1 cellular context compared by ENCODE assay signal in genomic region chr10:124724279-124725027, GRCh38.
TF ChIP-seq lines count a peak whose summit lies in the region.

No MANE protein-coding gene starts in this region.

TF ChIP-seq in HepG2, 621 proteins besides CTCF, POLR2A, EP300 and RAD21 (continued from another document and continues in another):
- TF ChIP-seq PAXIP1 (CRISPR knock-in tag; conservative IDR thresholded peaks at IDR 0.05) (peak; percentile 21; the same call in 1 of the 2 replicates), RFX1 (IDR thresholded peaks at IDR 0.05) (no peak), CSRNP2 (CRISPR knock-in tag; conservative IDR thresholded peaks at IDR 0.05; ENCODE audit: low read depth) (no peak), ZNF709 (CRISPR knock-in tag; IDR thresholded peaks at IDR 0.05) (no peak), NFKB2 (CRISPR knock-in tag; IDR thresholded peaks at IDR 0.05; ENCODE audit: borderline replicate concordance) (no peak), ZNF24 (IDR thresholded peaks at IDR 0.05) (no peak), ATF1 (CRISPR knock-in tag; IDR thresholded peaks at IDR 0.05) (no peak), ZSCAN30 (CRISPR knock-in tag; IDR thresholded peaks at IDR 0.05) (no peak), GATAD2A (CRISPR knock-in tag; IDR thresholded peaks at IDR 0.05) (peak; percentile 71), SIX4 (CRISPR knock-in tag; IDR thresholded peaks at IDR 0.05) (no peak), RORA (CRISPR knock-in tag; IDR thresholded peaks at IDR 0.05) (no peak), XRCC5 (optimal IDR thresholded peaks at IDR 0.05; ENCODE audit: low read length) (peak; percentile 26), ZFP1 (CRISPR knock-in tag; IDR thresholded peaks at IDR 0.05) (no peak), PRDM10 (CRISPR knock-in tag; IDR thresholded peaks at IDR 0.05; ENCODE audit: low read depth) (no peak), TGIF2 (CRISPR knock-in tag; IDR thresholded peaks at IDR 0.05) (0 out of 2 replicates have a peak, but pooled peaks have one; percentile 42), MEIS2 (CRISPR knock-in tag; IDR thresholded peaks at IDR 0.05) (no peak), THAP11 (CRISPR knock-in tag; IDR thresholded peaks at IDR 0.05) (0 out of 2 replicates have a peak, but pooled peaks have one; percentile 22), FOXC1 (CRISPR knock-in tag; IDR thresholded peaks at IDR 0.05; ENCODE audit: borderline replicate concordance) (no peak), RFXANK (CRISPR knock-in tag; IDR thresholded peaks at IDR 0.05) (no peak), NFATC3 (CRISPR knock-in tag; IDR thresholded peaks at IDR 0.05) (no peak), ZGPAT (CRISPR knock-in tag; IDR thresholded peaks at IDR 0.05) (peak; percentile 28; the same call in 1 of the 2 replicates), ARNT (IDR thresholded peaks at IDR 0.05) (no peak), ZNF512B (CRISPR knock-in tag; IDR thresholded peaks at IDR 0.05; ENCODE audit: borderline replicate concordance) (no peak), MEF2D (CRISPR knock-in tag; IDR thresholded peaks at IDR 0.05) (no peak), HNF1A (IDR thresholded peaks at IDR 0.05; ENCODE audit: low read depth) (no peak), HNF1A (CRISPR knock-in tag; IDR thresholded peaks at IDR 0.05; ENCODE audit: borderline replicate concordance) (0 out of 2 replicates have a peak, but pooled peaks have one; percentile 23), CERS6 (CRISPR knock-in tag; IDR thresholded peaks at IDR 0.05) (no peak), SOX13 (IDR thresholded peaks at IDR 0.05) (0 out of 2 replicates have a peak, but pooled peaks have one; percentile 11), SOX13 (CRISPR knock-in tag; conservative IDR thresholded peaks at IDR 0.05 in 1 of 2, IDR thresholded peaks at IDR 0.05 in 1 of 2) (peak in 1 of 2 experiments; percentile 75; a peak in 1 of 4 replicates), ZBTB8A (CRISPR knock-in tag; IDR thresholded peaks at IDR 0.05; ENCODE audit: borderline replicate concordance, low read depth) (no peak), HMG20A (CRISPR knock-in tag; IDR thresholded peaks at IDR 0.05; ENCODE audit: borderline replicate concordance) (peak; percentile 66; the same call in 1 of the 2 replicates), PHF8 (CRISPR knock-in tag; IDR thresholded peaks at IDR 0.05) (no peak), ZFY (CRISPR knock-in tag; IDR thresholded peaks at IDR 0.05) (no peak), STAT6 (CRISPR knock-in tag; IDR thresholded peaks at IDR 0.05; ENCODE audit: borderline replicate concordance) (no peak), MIER3 (CRISPR knock-in tag; IDR thresholded peaks at IDR 0.05; ENCODE audit: borderline replicate concordance) (no peak), CHCHD3 (CRISPR knock-in tag; IDR thresholded peaks at IDR 0.05) (no peak)
